In genomic region chr1:202018226-202018475, GRCh38 we compare ENCODE assay signal across 1 cellular context.
TF ChIP-seq lines count a peak whose summit lies in the region.

No MANE protein-coding gene starts in this region.

TF ChIP-seq in IMR-90, 13 proteins besides CTCF, POLR2A, EP300 and RAD21:
- TF ChIP-seq, protein P1, sequence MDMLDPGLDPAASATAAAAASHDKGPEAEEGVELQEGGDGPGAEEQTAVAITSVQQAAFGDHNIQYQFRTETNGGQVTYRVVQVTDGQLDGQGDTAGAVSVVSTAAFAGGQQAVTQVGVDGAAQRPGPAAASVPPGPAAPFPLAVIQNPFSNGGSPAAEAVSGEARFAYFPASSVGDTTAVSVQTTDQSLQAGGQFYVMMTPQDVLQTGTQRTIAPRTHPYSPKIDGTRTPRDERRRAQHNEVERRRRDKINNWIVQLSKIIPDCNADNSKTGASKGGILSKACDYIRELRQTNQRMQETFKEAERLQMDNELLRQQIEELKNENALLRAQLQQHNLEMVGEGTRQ (IDR thresholded peaks at IDR 0.05; ENCODE audit: low read depth, low read length) = no peak
- TF ChIP-seq NFE2L2 (IDR thresholded peaks at IDR 0.05; ENCODE audit: low read depth, low read length) = no peak
- no peak for TF ChIP-seq BHLHE40 (IDR thresholded peaks at IDR 0.05; ENCODE audit: low read depth, low read length)
- TF ChIP-seq, protein P2, sequence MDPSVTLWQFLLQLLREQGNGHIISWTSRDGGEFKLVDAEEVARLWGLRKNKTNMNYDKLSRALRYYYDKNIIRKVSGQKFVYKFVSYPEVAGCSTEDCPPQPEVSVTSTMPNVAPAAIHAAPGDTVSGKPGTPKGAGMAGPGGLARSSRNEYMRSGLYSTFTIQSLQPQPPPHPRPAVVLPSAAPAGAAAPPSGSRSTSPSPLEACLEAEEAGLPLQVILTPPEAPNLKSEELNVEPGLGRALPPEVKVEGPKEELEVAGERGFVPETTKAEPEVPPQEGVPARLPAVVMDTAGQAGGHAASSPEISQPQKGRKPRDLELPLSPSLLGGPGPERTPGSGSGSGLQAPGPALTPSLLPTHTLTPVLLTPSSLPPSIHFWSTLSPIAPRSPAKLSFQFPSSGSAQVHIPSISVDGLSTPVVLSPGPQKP (IDR thresholded peaks at IDR 0.05; ENCODE audit: borderline replicate concordance, low read depth, low read length) = no peak
- TF ChIP-seq FOS (IDR thresholded peaks at IDR 0.05; ENCODE audit: low read depth, low read length) = no peak
- TF ChIP-seq SMC3 (IDR thresholded peaks at IDR 0.05; ENCODE audit: low read depth, low read length) = no peak
- no peak for TF ChIP-seq RFX5 (IDR thresholded peaks at IDR 0.05; ENCODE audit: low read depth, low read length)
- no peak for TF ChIP-seq MXI1 (IDR thresholded peaks at IDR 0.05; ENCODE audit: borderline replicate concordance, low read depth, low read length)
- TF ChIP-seq MAZ (IDR thresholded peaks at IDR 0.05; ENCODE audit: borderline replicate concordance, low read depth, low read length) = no peak
- TF ChIP-seq CHD1 (IDR thresholded peaks at IDR 0.05; ENCODE audit: low read depth, low read length) = no peak
- no peak for TF ChIP-seq MAFK (IDR thresholded peaks at IDR 0.05; ENCODE audit: low read depth, low read length)
- TF ChIP-seq RCOR1 (IDR thresholded peaks at IDR 0.05; ENCODE audit: insufficient replicate concordance, low read length) = no peak
